Comparison of ENCODE assay signal across 9 cellular contexts in the genomic region with DNA sequence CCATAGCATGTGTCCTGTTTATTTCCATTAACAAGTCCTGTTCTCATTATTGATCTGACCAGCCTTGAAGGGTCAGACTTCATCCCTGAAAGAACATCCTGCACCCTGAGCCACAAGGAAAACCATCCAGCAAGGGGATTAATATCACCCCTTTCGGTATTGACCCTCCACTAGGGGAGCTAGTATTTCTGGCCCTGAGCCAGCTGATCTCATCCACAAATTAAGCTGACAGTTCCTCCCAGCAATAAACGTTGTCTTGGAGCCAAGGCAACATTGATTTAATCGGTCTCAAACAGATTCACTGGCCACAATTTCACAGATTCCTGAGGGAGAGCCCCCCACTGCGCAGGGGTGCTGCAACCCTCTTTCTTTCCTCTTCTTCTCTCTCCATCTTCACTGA.
DNase-seq lines count a peak whose midpoint lies in the region; ATAC-seq, FAIRE-seq and TF ChIP-seq lines count a peak whose summit lies in the region.
"Had no signal": no experiment of that assay in that cellular context is flagged by ENCODE, and none has a peak within 500 bp of the region (broad histone marks: within the 10 kb centered on the region; RNA-seq: fewer than 3 reads in every experiment).

No MANE protein-coding gene starts in this region.

- no peaks in the 10 kb centered on the region for H3K4me1 ChIP-seq in mucosa of descending colon (ENCODE audit: low read depth)
- H3K4me1 ChIP-seq: tibial nerve had no signal

- TF ChIP-seq CTCF in mucosa of descending colon (IDR thresholded peaks at IDR 0.05): no peak

- in situ Hi-C loops in SK-MEL-5 (cut with HindIII; ENCODE audit: low pct_unique_long_range_greater_than_20kb, low sequenced_read_pairs): no loop called here

- no peaks in the 10 kb centered on the region for H3K36me3 ChIP-seq in mucosa of descending colon (ENCODE audit: low read depth)
- H3K36me3 ChIP-seq: tibial nerve had no signal

- ATAC-seq in mucosa of descending colon: no peak

- no peak for FAIRE-seq in HTR-8/SVneo (lab: Jason Lieb, UNC)

- H3K9me3 ChIP-seq in mucosa of descending colon: no peaks in the 10 kb centered on the region
- H3K9me3 ChIP-seq: tibial nerve had no signal

- H3K4me3 ChIP-seq in mucosa of descending colon: no peak overlapping the region
- H3K4me3 ChIP-seq: tibial nerve had no signal

- intact Hi-C loops in mucosa of descending colon (cut with DNase I, micrococcal nuclease): no loop called here

- peak; percentile 48 to 50 for DNase-seq in NCI-H2081 (lab: John Stamatoyannopoulos, UW)
- DNase-seq in NCI-H2081 treated with DMSO at 0.1 percent for 48 hours (lab: John Stamatoyannopoulos, UW): no peak
- peak; percentile 3 for DNase-seq in HTR-8/SVneo (ENCODE audit: insufficient read length, low spot score)
- peak; percentile 56 for DNase-seq in SK-MEL-5 (ENCODE audit: low read depth, low spot score)
- DNase-seq in myocyte (ENCODE audit: low read depth): peak; percentile 10
- DNase-seq in mucosa of descending colon: no peak
- DNase-seq in NCI-H187 treated with DMSO at 0.1 percent for 48 hours (lab: John Stamatoyannopoulos, UW): no peak
- no peak for DNase-seq in AG20443 (ENCODE audit: low spot score)

Comparison
In these comparisons a context has a peak if more than half of its experiments do, and no peak if none do; other contexts are left out.
1. DNase-seq: peak in NCI-H2081 (2 of 2), HTR-8/SVneo (single experiment), SK-MEL-5 (single experiment) and myocyte (single experiment); none in NCI-H2081 treated with DMSO at 0.1 percent for 48 hours (single experiment), mucosa of descending colon (0 of 3), NCI-H187 treated with DMSO at 0.1 percent for 48 hours (single experiment) and AG20443 (single experiment).